ENCODE assay signal across 8 cellular contexts in the genomic region with DNA sequence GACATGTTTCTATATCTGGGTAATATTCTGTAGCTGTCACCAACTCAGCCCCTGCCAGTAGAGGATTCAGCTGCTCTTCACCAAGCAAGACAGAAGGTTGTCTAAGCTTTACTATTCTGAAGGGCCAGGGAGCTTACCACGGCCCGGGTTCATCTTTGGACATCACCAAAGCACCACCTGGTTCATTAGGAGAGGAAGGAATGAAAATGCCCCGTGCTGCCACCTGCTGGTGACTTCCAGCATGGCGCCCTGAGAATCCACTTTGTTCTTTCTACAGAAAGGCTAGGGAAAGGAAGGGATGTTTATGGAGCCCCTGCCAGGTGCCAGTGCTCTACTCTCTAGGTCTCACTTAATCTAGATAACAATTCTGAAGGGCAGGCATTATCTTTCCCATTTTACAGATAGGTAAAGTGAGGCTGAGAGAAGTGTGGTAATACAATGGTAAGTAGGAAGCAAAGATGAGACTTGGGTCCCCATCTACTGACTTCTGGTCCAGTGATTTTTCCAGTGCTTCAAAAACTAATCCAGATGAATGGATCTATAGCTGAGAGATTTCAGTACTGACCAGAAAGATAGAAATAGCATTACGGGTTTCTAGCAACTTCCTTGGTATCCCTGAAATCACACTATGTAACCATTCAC.
DNase-seq lines count a peak whose midpoint lies in the region; ATAC-seq lines count a peak whose summit lies in the region.

No MANE protein-coding gene starts in this region.

- no peaks in the 10 kb centered on the region for H3K4me1 Mint-ChIP-seq in activated CD4-positive, alpha-beta T cell treated with anti-CD3 and anti-CD28 coated beads for 36 hours
- H3K4me1 Mint-ChIP-seq in stimulated activated naive B cell treated with anti-CD40 and anti-IgM and Interleukin-4, amounts not matched to agents 10 μg/mL and 1 μg/mL and 100 μg/mL, for 72 hours, result peaks cover 4 to 5% of the 10 kb centered on the region in 2 donors

- H3K4me3 Mint-ChIP-seq in activated CD4-positive, alpha-beta T cell treated with anti-CD3 and anti-CD28 coated beads for 36 hours, result no peak overlapping the region
- no peak overlapping the region for H3K4me3 Mint-ChIP-seq in stimulated activated naive B cell treated with anti-CD40 and anti-IgM and Interleukin-4, amounts not matched to agents 10 μg/mL and 1 μg/mL and 100 μg/mL, for 72 hours

- ATAC-seq in HG02678 (IDR thresholded peaks at IDR 0.05; ENCODE audit: unreplicated experiment), result peak; percentile 62
- no peak for ATAC-seq in activated CD4-positive, alpha-beta T cell treated with anti-CD3 and anti-CD28 coated beads for 36 hours
- peak; percentile 67 to 70 for ATAC-seq in stimulated activated naive B cell treated with anti-CD40 and anti-IgM and Interleukin-4, amounts not matched to agents 10 μg/mL and 1 μg/mL and 100 μg/mL, for 72 hours (replicated peaks)

- CTCF ChIA-PET in activated CD4-positive, alpha-beta T cell treated with anti-CD3 and anti-CD28 coated beads for 36 hours (lab: Charles Lee), result interaction anchor here (0.6 to 2.4 kb wide), 8 partner anchors 17 to 461 kb away, joined by 3 to 11 read pairs (median 4); no protein-coding TSS in a partner anchor

- no peaks in the 10 kb centered on the region for H3K36me3 Mint-ChIP-seq in activated CD4-positive, alpha-beta T cell treated with anti-CD3 and anti-CD28 coated beads for 36 hours (ENCODE audit: low read depth)
- H3K36me3 Mint-ChIP-seq in stimulated activated naive B cell treated with anti-CD40 and anti-IgM and Interleukin-4, amounts not matched to agents 10 μg/mL and 1 μg/mL and 100 μg/mL, for 72 hours, result no peaks in the 10 kb centered on the region

- no peaks in the 10 kb centered on the region for H3K9me3 Mint-ChIP-seq in activated CD4-positive, alpha-beta T cell treated with anti-CD3 and anti-CD28 coated beads for 36 hours (ENCODE audit: low read depth)
- H3K9me3 Mint-ChIP-seq in stimulated activated naive B cell treated with anti-CD40 and anti-IgM and Interleukin-4, amounts not matched to agents 10 μg/mL and 1 μg/mL and 100 μg/mL, for 72 hours, result no peaks in the 10 kb centered on the region

- DNase-seq in NCI-H524 (lab: John Stamatoyannopoulos, UW), result peak; percentile 56 to 75
- DNase-seq in NCI-H524 treated with DMSO at 0.1 percent for 48 hours (lab: John Stamatoyannopoulos, UW), result no peak
- peak; percentile 84 for DNase-seq in NCI-H2029 treated with DMSO at 0.1 percent for 48 hours (lab: John Stamatoyannopoulos, UW)
- peak; percentile 76 for DNase-seq in activated CD4-positive, alpha-beta T cell treated with anti-CD3 and anti-CD28 coated beads for 36 hours
- peak; percentile 14 to 26 for DNase-seq in dermis microvascular lymphatic vessel endothelial cell (ENCODE audit: low read depth in 2 of 2)
- DNase-seq in mesenteric fat pad (ENCODE audit: low spot score), result peak; percentile 88
- DNase-seq in stimulated activated naive B cell treated with anti-CD40 and anti-IgM and Interleukin-4, amounts not matched to agents 10 μg/mL and 1 μg/mL and 100 μg/mL, for 72 hours, result peak; percentile 37

- intact Hi-C loops in activated CD4-positive, alpha-beta T cell treated with anti-CD3 and anti-CD28 coated beads for 36 hours (cut with DNase I, micrococcal nuclease), result loop anchor here (2.0 to 10.0 kb wide), 3 partner anchors 124 to 145 kb away; no protein-coding TSS in a partner anchor

- peaks cover 7% of the 10 kb centered on the region for H3K27me3 Mint-ChIP-seq in activated CD4-positive, alpha-beta T cell treated with anti-CD3 and anti-CD28 coated beads for 36 hours
- H3K27me3 Mint-ChIP-seq in stimulated activated naive B cell treated with anti-CD40 and anti-IgM and Interleukin-4, amounts not matched to agents 10 μg/mL and 1 μg/mL and 100 μg/mL, for 72 hours, result peaks cover 0 to 10% of the 10 kb centered on the region in 2 donors

- POLR2A ChIA-PET in activated CD4-positive, alpha-beta T cell treated with anti-CD3 and anti-CD28 coated beads for 36 hours (lab: Charles Lee), result no interaction called here

- H3K27ac Mint-ChIP-seq in activated CD4-positive, alpha-beta T cell treated with anti-CD3 and anti-CD28 coated beads for 36 hours, result no peak overlapping the region
- no peak overlapping the region for H3K27ac Mint-ChIP-seq in stimulated activated naive B cell treated with anti-CD40 and anti-IgM and Interleukin-4, amounts not matched to agents 10 μg/mL and 1 μg/mL and 100 μg/mL, for 72 hours
